In the genomic region with DNA sequence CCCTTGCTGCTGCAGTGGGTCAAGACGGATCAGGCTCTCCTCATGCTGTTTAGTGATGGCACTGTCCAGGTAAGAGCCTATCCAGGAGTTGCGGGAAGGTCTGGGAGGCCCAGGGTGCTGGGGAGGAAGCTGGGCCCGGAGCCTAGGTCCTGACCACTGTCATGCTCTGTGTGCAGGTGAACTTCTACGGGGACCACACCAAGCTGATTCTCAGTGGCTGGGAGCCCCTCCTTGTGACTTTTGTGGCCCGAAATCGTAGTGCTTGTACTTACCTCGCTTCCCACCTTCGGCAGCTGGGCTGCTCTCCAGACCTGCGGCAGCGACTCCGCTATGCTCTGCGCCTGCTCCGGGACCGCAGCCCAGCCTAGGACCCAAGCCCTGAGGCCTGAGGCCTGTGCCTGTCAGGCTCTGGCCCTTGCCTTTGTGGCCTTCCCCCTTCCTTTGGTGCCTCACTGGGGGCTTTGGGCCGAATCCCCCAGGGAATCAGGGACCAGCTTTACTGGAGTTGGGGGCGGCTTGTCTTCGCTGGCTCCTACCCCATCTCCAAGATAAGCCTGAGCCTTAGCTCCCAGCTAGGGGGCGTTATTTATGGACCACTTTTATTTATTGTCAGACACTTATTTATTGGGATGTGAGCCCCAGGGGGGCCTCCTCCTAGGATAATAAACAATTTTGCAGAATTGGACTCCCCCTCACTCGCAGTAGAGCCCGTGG, we compare ENCODE assay signal across 7 cellular contexts. TPM values are rescaled to one million over a fixed set of nuclear protein-coding genes. Genes with fewer than 3 reads are reported as not detected.
DNase-seq lines count a peak whose midpoint lies in the region; ATAC-seq and TF ChIP-seq lines count a peak whose summit lies in the region.
"Had no signal": no experiment of that assay in that cellular context is flagged by ENCODE, and none has a peak within 500 bp of the region (broad histone marks: within the 10 kb centered on the region; RNA-seq: fewer than 3 reads in every experiment).

No MANE protein-coding gene starts in this region.

- no peak overlapping the region for H3K4me3 Mint-ChIP-seq in activated naive CD4-positive, alpha-beta T cell treated with anti-CD3 and anti-CD28 coated beads for 36 hours
- H3K4me3 Mint-ChIP-seq in glutamatergic neuron (ENCODE audit: unreplicated experiment) (no peak overlapping the region), type B pancreatic cell (peak overlapping the region; percentile 20)

- H3K9me3 Mint-ChIP-seq in activated naive CD4-positive, alpha-beta T cell treated with anti-CD3 and anti-CD28 coated beads for 36 hours = no peaks in the 10 kb centered on the region
- H3K9me3 Mint-ChIP-seq in glutamatergic neuron (ENCODE audit: unreplicated experiment) = peaks cover 11% of the 10 kb centered on the region
- H3K9me3 Mint-ChIP-seq in type B pancreatic cell = no peaks in the 10 kb centered on the region

- H3K36me3 Mint-ChIP-seq in activated naive CD4-positive, alpha-beta T cell treated with anti-CD3 and anti-CD28 coated beads for 36 hours (ENCODE audit: low read depth) = peaks cover 58% of the 10 kb centered on the region
- H3K36me3 Mint-ChIP-seq in glutamatergic neuron (ENCODE audit: unreplicated experiment) = peaks cover 6% of the 10 kb centered on the region
- peaks cover 19% of the 10 kb centered on the region for H3K36me3 Mint-ChIP-seq in type B pancreatic cell

- H3K27me3 Mint-ChIP-seq in activated naive CD4-positive, alpha-beta T cell treated with anti-CD3 and anti-CD28 coated beads for 36 hours (ENCODE audit: low read depth) = no peaks in the 10 kb centered on the region
- peaks cover 15% of the 10 kb centered on the region for H3K27me3 Mint-ChIP-seq in glutamatergic neuron (ENCODE audit: unreplicated experiment)
- H3K27me3 Mint-ChIP-seq in type B pancreatic cell = no peaks in the 10 kb centered on the region

- ATAC-seq in GM18861 (IDR thresholded peaks at IDR 0.05; ENCODE audit: unreplicated experiment) = no peak
- ATAC-seq: left lobe of liver had no signal

- CTCF ChIA-PET in activated naive CD4-positive, alpha-beta T cell treated with anti-CD3 and anti-CD28 coated beads for 36 hours (lab: Charles Lee) = interaction anchor here (0.5 to 1.0 kb wide), 3 partner anchors 9 to 73 kb away, joined by 3 to 4 read pairs (median 3); no protein-coding TSS in a partner anchor

- TF ChIP-seq CTCF in glutamatergic neuron (IDR thresholded peaks at IDR 0.05; ENCODE audit: partially characterized antibody, unreplicated experiment) (no peak), type B pancreatic cell (conservative IDR thresholded peaks at IDR 0.05) (no peak)

- peaks cover 81% of the 10 kb centered on the region for H3K4me1 Mint-ChIP-seq in activated naive CD4-positive, alpha-beta T cell treated with anti-CD3 and anti-CD28 coated beads for 36 hours (ENCODE audit: low read depth)
- H3K4me1 Mint-ChIP-seq in glutamatergic neuron (ENCODE audit: low read depth, unreplicated experiment) (peaks cover 31% of the 10 kb centered on the region), type B pancreatic cell (ENCODE audit: unreplicated experiment) (peaks cover 29% of the 10 kb centered on the region)

- no peak for DNase-seq in activated naive CD4-positive, alpha-beta T cell treated with anti-CD3 and anti-CD28 coated beads for 36 hours
- DNase-seq in activated naive CD4-positive, alpha-beta T cell (lab: John Stamatoyannopoulos, UW) = no peak
- no peak for DNase-seq in glutamatergic neuron
- no peak for DNase-seq in type B pancreatic cell (ENCODE audit: extremely low spot score, unreplicated experiment)
- no peak for DNase-seq in NCI-H226

- intact Hi-C loops in activated naive CD4-positive, alpha-beta T cell treated with anti-CD3 and anti-CD28 coated beads for 36 hours (cut with micrococcal nuclease) = loop anchor here (2.0 to 10.0 kb wide), 2 partner anchors 779 to 881 kb away; a partner anchor contains a TSS

- peak overlapping the region; percentile 91 for H3K27ac Mint-ChIP-seq in activated naive CD4-positive, alpha-beta T cell treated with anti-CD3 and anti-CD28 coated beads for 36 hours
- H3K27ac Mint-ChIP-seq in glutamatergic neuron (ENCODE audit: unreplicated experiment) (peak overlapping the region; percentile 55), type B pancreatic cell (peak overlapping the region; percentile 62)

RNA-seq across cellular contexts. Expression of a gene that starts 1.7 kb away (rescaled TPM):
- under 1 TPM; 0.62 to 0.67 TPM for total RNA-seq in activated naive CD4-positive, alpha-beta T cell treated with anti-CD3 and anti-CD28 coated beads for 36 hours
- total RNA-seq in glutamatergic neuron (ENCODE audit: unreplicated experiment) (not detected), type B pancreatic cell (ENCODE audit: low replicate concordance) (1.1 TPM in 1 of 2 replicates, not detected in the other)

RNA-seq across cellular contexts. Expression of a gene that starts 2.9 kb away (rescaled TPM):
- total RNA-seq in activated naive CD4-positive, alpha-beta T cell treated with anti-CD3 and anti-CD28 coated beads for 36 hours = 1 to 10 TPM; 5.9 to 6.7 TPM
- total RNA-seq in glutamatergic neuron (ENCODE audit: unreplicated experiment) (5.9 TPM), type B pancreatic cell (ENCODE audit: low replicate concordance) (7.0 and 10.3 TPM in 2 replicates)

RNA-seq across cellular contexts. Expression of a gene that starts 5.3 kb away (rescaled TPM):
- 10 to 100 TPM; 44.2 to 46.7 TPM for total RNA-seq in activated naive CD4-positive, alpha-beta T cell treated with anti-CD3 and anti-CD28 coated beads for 36 hours
- total RNA-seq in glutamatergic neuron (ENCODE audit: unreplicated experiment) (89.3 TPM), type B pancreatic cell (ENCODE audit: low replicate concordance) (18.5 and 39.1 TPM in 2 replicates)

RNA-seq across cellular contexts. Expression of a gene that starts 17.5 kb away (rescaled TPM):
- total RNA-seq in activated naive CD4-positive, alpha-beta T cell treated with anti-CD3 and anti-CD28 coated beads for 36 hours = under 1 TPM; 0.74 to 0.79 TPM
- 0.88 TPM for total RNA-seq in glutamatergic neuron (ENCODE audit: unreplicated experiment)
- total RNA-seq in type B pancreatic cell (ENCODE audit: low replicate concordance) = 0.48 and 0.99 TPM in 2 replicates

RNA-seq across cellular contexts. Expression of a gene that starts 30.1 kb away (rescaled TPM):
- total RNA-seq in activated naive CD4-positive, alpha-beta T cell treated with anti-CD3 and anti-CD28 coated beads for 36 hours = 1,000 to 10,000 TPM; 3,619 to 3,772 TPM
- total RNA-seq in glutamatergic neuron (ENCODE audit: unreplicated experiment) = 988 TPM
- 2,494 and 2,620 TPM in 2 replicates for total RNA-seq in type B pancreatic cell (ENCODE audit: low replicate concordance)
